Comparison of ENCODE assay signal across 17 cellular contexts in genomic region chr5:72456391-72457060, GRCh38. TPM values are rescaled to one million over a fixed set of nuclear protein-coding genes. Genes with fewer than 3 reads are reported as not detected.
"Had no signal": no experiment of that assay in that cellular context is flagged by ENCODE, and none has a peak within 500 bp of the region (broad histone marks: within the 10 kb centered on the region; RNA-seq: fewer than 3 reads in every experiment).

No MANE protein-coding gene starts in this region.

- H3K27me3 ChIP-seq: right lobe of liver, stomach, transverse colon had no signal

- H3K27ac ChIP-seq: right lobe of liver, transverse colon had no signal

- DNase-seq: activated CD8-positive, alpha-beta memory T cell treated with anti-CD3 and anti-CD28 coated beads, Interleukin-2, amount 50 U/mL, for 4 hours; activated T-cell treated with anti-CD3 and anti-CD28 coated beads, Interleukin-2, amount 50 U/mL, for 24 hours; aorta; immature natural killer cell; midbrain; nephron progenitor cell; occipital lobe; right lobe of liver; small intestine; stimulated activated CD4-positive, alpha-beta T cell treated with anti-CD3 and anti-CD28 coated beads, Interleukin-2, amount 100 ng/mL, for 24 hours; stomach; transverse colon had no signal

- ATAC-seq: activated naive CD4-positive, alpha-beta T cell treated with anti-CD3 and anti-CD28 coated beads, Interleukin-2, amount 50 U/mL, for 72 hours; activated T-helper 17 cell treated with anti-CD3 and anti-CD28 coated beads, Interleukin-2, amount 50 U/mL, for 72 hours; right lobe of liver; stimulated activated memory B cell treated with anti-CD40 and anti-IgM and Interleukin-4, amounts not matched to agents 10 μg/mL and 1 μg/mL and 100 μg/mL, for 72 hours had no signal

- H3K4me3 ChIP-seq: right lobe of liver, stomach, transverse colon had no signal

- H3K36me3 ChIP-seq: right lobe of liver, stomach, transverse colon had no signal

- H3K9me3 ChIP-seq: right lobe of liver, stomach, transverse colon had no signal

RNA-seq across cellular contexts. Expression of gene ZNF366, which starts 50.7 kb away (rescaled TPM):
- total RNA-seq: activated naive CD4-positive, alpha-beta T cell treated with anti-CD3 and anti-CD28 coated beads, Interleukin-2, amount 50 U/mL, for 72 hours; activated T-helper 17 cell treated with anti-CD3 and anti-CD28 coated beads, Interleukin-2, amount 50 U/mL, for 72 hours; chondrocyte; epithelial cell of proximal tubule had no signal
